8 cellular contexts compared by ENCODE assay signal in genomic region chr16:22007159-22007508, GRCh38. TPM values are rescaled to one million over a fixed set of nuclear protein-coding genes. Genes with fewer than 3 reads are reported as not detected.
A peak's percentile ranks its signal among the peaks of the same experiment; 100 is the strongest.
DNase-seq lines count a peak whose midpoint lies in the region; ATAC-seq, FAIRE-seq and TF ChIP-seq lines count a peak whose summit lies in the region.

No MANE protein-coding gene starts in this region.

- H3K4me3 Mint-ChIP-seq in T-helper 2 cell treated with Interferon-gamma antibody and Interleukin-4, amounts not matched to agents 5 μg/mL and 100 μg/mL, for 36 hours = peak overlapping the region; percentile 84

- TF ChIP-seq POLR2A in testis (IDR thresholded peaks at IDR 0.05) = no peak

- peak overlapping the region; percentile 81 for H3K27ac Mint-ChIP-seq in T-helper 2 cell treated with Interferon-gamma antibody and Interleukin-4, amounts not matched to agents 5 μg/mL and 100 μg/mL, for 36 hours
- peak overlapping the region; percentile 4 to 93 for H3K27ac Mint-ChIP-seq in activated naive CD4-positive, alpha-beta T cell treated with anti-CD3 and anti-CD28 coated beads, Interleukin-2, amount 50 U/mL, for 72 hours

- 1 to 3% methylated on average over 8 of the region's 8 CpGs for WGBS in testis, 2 donors

- H3K4me1 Mint-ChIP-seq in T-helper 2 cell treated with Interferon-gamma antibody and Interleukin-4, amounts not matched to agents 5 μg/mL and 100 μg/mL, for 36 hours (ENCODE audit: low read depth) = peaks cover 19% of the 10 kb centered on the region

- H3K79me2 ChIP-seq in keratinocyte (ENCODE audit: control insufficient read depth, insufficient read depth, low read length) = peaks cover 47% of the 10 kb centered on the region

- peaks cover 7% of the 10 kb centered on the region for H4K20me1 ChIP-seq in keratinocyte (ENCODE audit: control insufficient read depth, extremely low read depth, insufficient read depth, low read length)

- H3K36me3 Mint-ChIP-seq in T-helper 2 cell treated with Interferon-gamma antibody and Interleukin-4, amounts not matched to agents 5 μg/mL and 100 μg/mL, for 36 hours (ENCODE audit: low read depth) = peaks cover 4% of the 10 kb centered on the region
- H3K36me3 Mint-ChIP-seq in activated naive CD4-positive, alpha-beta T cell treated with anti-CD3 and anti-CD28 coated beads, Interleukin-2, amount 50 U/mL, for 72 hours = peaks cover 0 to 7% of the 10 kb centered on the region in 2 donors

- H3K36me3 ChIP-seq in keratinocyte (ENCODE audit: control insufficient read depth in 2 of 2, extremely low read depth in 1 of 2, insufficient read depth in 2 of 2, low read length in 2 of 2) = peaks cover 0 to 3% of the 10 kb centered on the region in 2 experiments
- no peaks in the 10 kb centered on the region for H3K36me3 ChIP-seq in testis (ENCODE audit: low read depth, missing control alignments)

- dilution Hi-C loops in keratinocyte (cut with MboI; ENCODE audit: extremely low pct_ligation_motif_present, low sequenced_read_pairs) = no loop called here

- peak overlapping the region; percentile 27 for H2AFZ ChIP-seq in keratinocyte (ENCODE audit: control insufficient read depth, low read length)

- peak overlapping the region; percentile 81 for H3K9ac ChIP-seq in keratinocyte (ENCODE audit: control insufficient read depth, extremely low read depth, insufficient read depth, low read length)

- H3K4me3 ChIP-seq in keratinocyte (ENCODE audit: control insufficient read depth in 2 of 3, extremely low read depth in 1 of 3, insufficient read depth in 2 of 3, low read depth in 1 of 3, low read length in 3 of 3) = peak overlapping the region; percentile 73 to 91 (median 78)
- peak overlapping the region; percentile 77 to 83 for H3K4me3 ChIP-seq in testis

- ATAC-seq in activated naive CD4-positive, alpha-beta T cell treated with anti-CD3 and anti-CD28 coated beads, Interleukin-2, amount 50 U/mL, for 72 hours = no peak
- no peak for ATAC-seq in GM21526 (IDR thresholded peaks at IDR 0.05; ENCODE audit: low FRiP score, unreplicated experiment)

- H3K9me1 ChIP-seq in keratinocyte (ENCODE audit: control insufficient read depth, extremely low read depth, insufficient read depth, low read length) = peaks cover 2% of the 10 kb centered on the region

- H3K9me3 ChIP-seq in keratinocyte (ENCODE audit: control insufficient read depth, low read depth, low read length) = no peaks in the 10 kb centered on the region
- no peaks in the 10 kb centered on the region for H3K9me3 ChIP-seq in testis

- H3K4me1 ChIP-seq in keratinocyte (ENCODE audit: control insufficient read depth, extremely low read depth, insufficient read depth, low read length) = peaks cover 24% of the 10 kb centered on the region
- H3K4me1 ChIP-seq in testis = peaks cover 22% of the 10 kb centered on the region

- no peaks in the 10 kb centered on the region for H3K9me3 Mint-ChIP-seq in T-helper 2 cell treated with Interferon-gamma antibody and Interleukin-4, amounts not matched to agents 5 μg/mL and 100 μg/mL, for 36 hours
- no peaks in the 10 kb centered on the region for H3K9me3 Mint-ChIP-seq in activated naive CD4-positive, alpha-beta T cell treated with anti-CD3 and anti-CD28 coated beads, Interleukin-2, amount 50 U/mL, for 72 hours

- TF ChIP-seq CTCF in keratinocyte (optimal IDR thresholded peaks at IDR 0.05 in 1 of 3, IDR thresholded peaks at IDR 0.05 in 1 of 3, conservative IDR thresholded peaks at IDR 0.05 in 1 of 3; ENCODE audit: extremely low read depth in 1 of 3, insufficient read depth in 2 of 3, low read length in 3 of 3) (no peak), testis (IDR thresholded peaks at IDR 0.05) (no peak)

- intact Hi-C loops in testis (cut with DNase I; ENCODE audit: low total_unique reads) = no loop called here

- H3K4me2 ChIP-seq in keratinocyte (ENCODE audit: control insufficient read depth, extremely low read depth, insufficient read depth, low read depth, low read length) = peak overlapping the region; percentile 87

- DNase-seq in T-helper 2 cell treated with Interferon-gamma antibody and Interleukin-4, amounts not matched to agents 5 μg/mL and 100 μg/mL, for 36 hours (ENCODE audit: low spot score) = no peak
- DNase-seq in T-helper 2 cell = no peak
- DNase-seq in activated naive CD4-positive, alpha-beta T cell treated with anti-CD3 and anti-CD28 coated beads, Interleukin-2, amount 50 U/mL, for 72 hours (ENCODE audit: low spot score in 2 of 2) = no peak
- no peak for DNase-seq in keratinocyte (ENCODE audit: low read depth, low spot score)
- no peak for DNase-seq in testis
- DNase-seq in SK-N-DZ (ENCODE audit: low spot score) = no peak
- no peak for DNase-seq in stimulated activated CD4-positive, alpha-beta T cell treated with anti-CD3 and anti-CD28 coated beads, Interleukin-4, amount 100 ng/mL, for 24 hours

- no peaks in the 10 kb centered on the region for H3K27me3 ChIP-seq in keratinocyte (ENCODE audit: control insufficient read depth, extremely low read depth, insufficient read depth, low read length)
- H3K27me3 ChIP-seq in testis = no peaks in the 10 kb centered on the region

- peaks cover 7% of the 10 kb centered on the region for H3K27me3 Mint-ChIP-seq in T-helper 2 cell treated with Interferon-gamma antibody and Interleukin-4, amounts not matched to agents 5 μg/mL and 100 μg/mL, for 36 hours (ENCODE audit: low read depth)

- no peak for FAIRE-seq in keratinocyte (lab: Jason Lieb, UNC)

- peak overlapping the region; percentile 75 for H3K27ac ChIP-seq in keratinocyte (ENCODE audit: control insufficient read depth, insufficient read depth, low read length)
- H3K27ac ChIP-seq in testis = peak overlapping the region; percentile 73 to 89

RNA-seq across cellular contexts. Expression of gene MOSMO, which starts 0.8 kb away (rescaled TPM):
- total RNA-seq in activated naive CD4-positive, alpha-beta T cell treated with anti-CD3 and anti-CD28 coated beads, Interleukin-2, amount 50 U/mL, for 72 hours = 10 to 100 TPM in 1 of 2 donors, 1 to 10 TPM in 1; 9.2 to 11.8 TPM
- 15.7 to 26.2 TPM (median 16.9 TPM) in 3 replicates for polyA plus RNA-seq in keratinocyte
- polyA plus RNA-seq in keratinocyte (2011; ENCODE audit: low read depth) = 2.3 TPM
- polyA plus RNA-seq in keratinocyte (2011; cell fraction: cytosol; rRNA removed) = 9.1 and 16.3 TPM in 2 replicates
- polyA plus RNA-seq in keratinocyte (2011; cell fraction: nucleus; rRNA removed) = 34.2 and 40.5 TPM in 2 replicates
- polyA plus RNA-seq in keratinocyte (2012; ENCODE audit: low replicate concordance) = 14.5 and 15.9 TPM in 2 replicates
- polyA minus RNA-seq in keratinocyte = 9.6 to 19.5 TPM (median 14.5 TPM) in 3 replicates
- 8.6 TPM for polyA minus RNA-seq in keratinocyte (2011; cell fraction: cytosol; rRNA and poly(A)+ RNA removed)
- polyA minus RNA-seq in keratinocyte (2011; cell fraction: nucleus; rRNA and poly(A)+ RNA removed) = 21.1 and 33.3 TPM in 2 replicates
- 10 to 100 TPM; 33.4 to 36.8 TPM for total RNA-seq in testis
- polyA plus RNA-seq in testis (ENCODE audit: insufficient read depth, low read depth, low replicate concordance) = 17.4 TPM
- 10.2 and 14.6 TPM in 2 replicates for polyA plus RNA-seq in SK-N-DZ (2014; cell fraction: cytosol; rRNA removed)
- 27.2 and 29.0 TPM in 2 replicates for polyA plus RNA-seq in SK-N-DZ (2014; cell fraction: nucleus; rRNA removed)

RNA-seq across cellular contexts. Expression of gene PDZD9, which starts 6.2 kb away (rescaled TPM):
- total RNA-seq in activated naive CD4-positive, alpha-beta T cell treated with anti-CD3 and anti-CD28 coated beads, Interleukin-2, amount 50 U/mL, for 72 hours = not detected
- polyA plus RNA-seq in keratinocyte (not detected in 3 replicates), testis (ENCODE audit: insufficient read depth, low read depth, low replicate concordance) (40.6 TPM)
- polyA plus RNA-seq in keratinocyte (2011; ENCODE audit: low read depth) = not detected
- not detected in 2 replicates for polyA plus RNA-seq in keratinocyte (2011; cell fraction: cytosol; rRNA removed)
- polyA plus RNA-seq in keratinocyte (2011; cell fraction: nucleus; rRNA removed) = not detected in 2 replicates
- polyA plus RNA-seq in keratinocyte (2012; ENCODE audit: low replicate concordance) = not detected in 2 replicates
- not detected in 3 replicates for polyA minus RNA-seq in keratinocyte
- not detected for polyA minus RNA-seq in keratinocyte (2011; cell fraction: cytosol; rRNA and poly(A)+ RNA removed)
- not detected in 2 replicates for polyA minus RNA-seq in keratinocyte (2011; cell fraction: nucleus; rRNA and poly(A)+ RNA removed)
- 10 to 100 TPM in 1 of 2 donors, 1 to 10 TPM in 1; 7.9 to 17.2 TPM for total RNA-seq in testis
- polyA plus RNA-seq in SK-N-DZ (2014; cell fraction: cytosol; rRNA removed) = not detected in 2 replicates
- polyA plus RNA-seq in SK-N-DZ (2014; cell fraction: nucleus; rRNA removed) = not detected in 2 replicates

RNA-seq across cellular contexts. Expression of gene UQCRC2, which starts 54.0 kb away (rescaled TPM):
- total RNA-seq in activated naive CD4-positive, alpha-beta T cell treated with anti-CD3 and anti-CD28 coated beads, Interleukin-2, amount 50 U/mL, for 72 hours = 100 to 1,000 TPM; 327 to 329 TPM
- 188 to 255 TPM (median 226 TPM) in 3 replicates for polyA plus RNA-seq in keratinocyte
- 122 TPM for polyA plus RNA-seq in keratinocyte (2011; ENCODE audit: low read depth)
- 213 and 229 TPM in 2 replicates for polyA plus RNA-seq in keratinocyte (2011; cell fraction: cytosol; rRNA removed)
- polyA plus RNA-seq in keratinocyte (2011; cell fraction: nucleus; rRNA removed) = 244 and 273 TPM in 2 replicates
- 166 and 231 TPM in 2 replicates for polyA plus RNA-seq in keratinocyte (2012; ENCODE audit: low replicate concordance)
- 94.9 to 299 TPM (median 247 TPM) in 3 replicates for polyA minus RNA-seq in keratinocyte
- 121 TPM for polyA minus RNA-seq in keratinocyte (2011; cell fraction: cytosol; rRNA and poly(A)+ RNA removed)
- polyA minus RNA-seq in keratinocyte (2011; cell fraction: nucleus; rRNA and poly(A)+ RNA removed) = 141 and 169 TPM in 2 replicates
- total RNA-seq in testis = 100 to 1,000 TPM; 103 to 136 TPM
- polyA plus RNA-seq in testis (ENCODE audit: insufficient read depth, low read depth, low replicate concordance) = 114 TPM
- polyA plus RNA-seq in SK-N-DZ (2014; cell fraction: cytosol; rRNA removed) = 245 and 290 TPM in 2 replicates
- 148 and 149 TPM in 2 replicates for polyA plus RNA-seq in SK-N-DZ (2014; cell fraction: nucleus; rRNA removed)

Comparison
In these comparisons a context has a peak if more than half of its experiments do, and no peak if none do; other contexts are left out.
1. RNA of gene PDZD9, which starts 6.2 kb away (total RNA-seq): 7.9 to 17.2 TPM in testis; not detected in activated naive CD4-positive, alpha-beta T cell treated with anti-CD3 and anti-CD28 coated beads, Interleukin-2, amount 50 U/mL, for 72 hours; every median in the first group is over 4 times any median in the second.